Comparison of ENCODE assay signal across 8 cellular contexts in genomic region chr19:33778089-33778791, GRCh38. TPM values are rescaled to one million over a fixed set of nuclear protein-coding genes. Genes with fewer than 3 reads are reported as not detected.
DNase-seq lines count a peak whose midpoint lies in the region; ATAC-seq and TF ChIP-seq lines count a peak whose summit lies in the region.

No MANE protein-coding gene starts in this region.

- H3K27ac ChIP-seq in gastroesophageal sphincter: no peak overlapping the region
- H3K27ac ChIP-seq in ovary: no peak overlapping the region

- peak overlapping the region; percentile 25 for H3K4me3 Mint-ChIP-seq in type B pancreatic cell

- TF ChIP-seq EP300 in gastroesophageal sphincter (IDR thresholded peaks at IDR 0.05) (no peak), ovary (IDR thresholded peaks at IDR 0.05) (no peak)

- H3K4me1 ChIP-seq in gastroesophageal sphincter (peaks cover 0 to 14% (median 0%) of the 10 kb centered on the region in 3 donors), ovary (ENCODE audit: insufficient read depth) (peaks cover 6% of the 10 kb centered on the region)

- intact Hi-C loops in ovary (cut with DNase I): loop anchor here (2.0 to 10.0 kb wide), 8 partner anchors 219 to 533 kb away; no protein-coding TSS in a partner anchor

- no peaks in the 10 kb centered on the region for H3K36me3 ChIP-seq in gastroesophageal sphincter
- H3K36me3 ChIP-seq in ovary: no peaks in the 10 kb centered on the region

- peaks cover 12% of the 10 kb centered on the region for H3K4me1 Mint-ChIP-seq in type B pancreatic cell (ENCODE audit: unreplicated experiment)

- no peak overlapping the region for H3K27ac Mint-ChIP-seq in type B pancreatic cell

- ATAC-seq in GM21576 (IDR thresholded peaks at IDR 0.05; ENCODE audit: unreplicated experiment) (peak; percentile 75), gastroesophageal sphincter (peak; percentile 78)

- H3K36me3 Mint-ChIP-seq in type B pancreatic cell: no peaks in the 10 kb centered on the region

- peak; percentile 100 for TF ChIP-seq CTCF in gastroesophageal sphincter (IDR thresholded peaks at IDR 0.05)
- TF ChIP-seq CTCF in ovary (IDR thresholded peaks at IDR 0.05): peak; percentile 100
- TF ChIP-seq CTCF in type B pancreatic cell (conservative IDR thresholded peaks at IDR 0.05): peak; percentile 100

- H3K9me3 Mint-ChIP-seq in type B pancreatic cell: no peaks in the 10 kb centered on the region

- WGBS in gastroesophageal sphincter (ENCODE audit: low coverage in 1 of 2), 2 donors: no CpG with 5 or more reads among the region's 49 CpGs
- 7 to 22% (median 15%) methylated on average over 35 to 49 of the region's 49 CpGs for WGBS in ovary, 3 donors

- DNase-seq in DMS114 treated with DMSO at 0.1 percent for 48 hours (lab: John Stamatoyannopoulos, UW; ENCODE audit: unreplicated experiment) (peak; percentile 84), Kasumi-1 (lab: John Stamatoyannopoulos, UW) (peak; percentile 64 to 81), SHP77 treated with DMSO at 0.1 percent for 48 hours (lab: John Stamatoyannopoulos, UW) (peak; percentile 62), activated gamma-delta T cell (lab: John Stamatoyannopoulos, UW) (peak; percentile 60), ovary (peak; percentile 72 to 92 (median 87)), type B pancreatic cell (ENCODE audit: extremely low spot score, unreplicated experiment) (peak; percentile 95)

- peaks cover 56% of the 10 kb centered on the region for H3K27me3 Mint-ChIP-seq in type B pancreatic cell

- no peaks in the 10 kb centered on the region for H3K9me3 ChIP-seq in gastroesophageal sphincter
- no peaks in the 10 kb centered on the region for H3K9me3 ChIP-seq in ovary

- peak overlapping the region in 1 of 2 donors; percentile 20 for H3K4me3 ChIP-seq in gastroesophageal sphincter
- no peak overlapping the region for H3K4me3 ChIP-seq in ovary

- TF ChIP-seq POLR2A in gastroesophageal sphincter (IDR thresholded peaks at IDR 0.05) (no peak), ovary (IDR thresholded peaks at IDR 0.05) (peak; percentile 16)

- H3K27me3 ChIP-seq in gastroesophageal sphincter (peaks cover 60% of the 10 kb centered on the region), ovary (no peaks in the 10 kb centered on the region)

RNA-seq across cellular contexts. Expression of gene KCTD15, which starts 18.4 kb away (rescaled TPM):
- total RNA-seq in gastroesophageal sphincter: 100 to 1,000 TPM in 1 of 4 donors, 10 to 100 TPM in 3; 62.3 to 148 (median 84.3) TPM
- 10 to 100 TPM; 23.7 to 45.7 (median 33.4) TPM for total RNA-seq in ovary
- 10 to 100 TPM; 12.6 to 29.0 TPM for polyA plus RNA-seq in ovary
- 18.1 and 53.2 TPM in 2 replicates for total RNA-seq in type B pancreatic cell (ENCODE audit: low replicate concordance)
